ENCODE assay signal across 11 cellular contexts in the genomic region with DNA sequence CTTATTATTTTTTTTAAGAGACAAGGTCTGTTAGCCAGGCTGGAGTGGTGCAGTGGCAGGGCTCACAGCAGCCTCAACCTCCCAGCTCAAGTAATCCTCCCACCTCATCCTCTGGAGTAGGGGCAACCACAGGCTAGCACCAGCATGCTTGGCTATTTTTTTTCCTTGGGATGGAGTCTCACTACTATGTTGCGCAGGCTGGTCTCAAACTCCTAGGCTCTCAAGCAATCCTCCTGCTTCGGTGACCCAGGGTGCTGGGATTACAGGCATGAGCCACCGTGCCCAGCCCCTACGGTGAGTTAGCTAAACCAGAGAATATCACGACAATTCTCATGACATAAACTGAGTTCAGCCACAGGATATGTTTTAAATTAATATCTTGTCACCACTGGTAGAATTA. TPM values are rescaled to one million over a fixed set of nuclear protein-coding genes. Genes with fewer than 3 reads are reported as not detected.
DNase-seq lines count a peak whose midpoint lies in the region; ATAC-seq and TF ChIP-seq lines count a peak whose summit lies in the region.
"Had no signal": no experiment of that assay in that cellular context is flagged by ENCODE, and none has a peak within 500 bp of the region (broad histone marks: within the 10 kb centered on the region; RNA-seq: fewer than 3 reads in every experiment).

No MANE protein-coding gene starts in this region.

- ATAC-seq in Right ventricle myocardium inferior (no peak), WTC11 (no peak), thoracic aorta (ENCODE audit: insufficient number of reproducible peaks, low FRiP score, low read depth) (no peak)

- peak; percentile 53 for DNase-seq in right atrium auricular region (ENCODE audit: low spot score)
- no peak for DNase-seq in Right ventricle myocardium inferior (ENCODE audit: missing footprints)
- DNase-seq in WTC11 (ENCODE audit: low spot score), result no peak
- DNase-seq in thoracic aorta (ENCODE audit: low spot score), result no peak
- no peak for DNase-seq in stimulated activated CD4-positive, alpha-beta T cell treated with anti-CD3 and anti-CD28 coated beads, Interleukin-4, amount 100 ng/mL, for 4 hours
- DNase-seq in coronary artery (ENCODE audit: low spot score), result no peak
- DNase-seq in activated CD8-positive, alpha-beta memory T cell treated with anti-CD3 and anti-CD28 coated beads, Interleukin-2, amount 50 U/mL, for 48 hours, result no peak
- DNase-seq: activated CD4-positive, CD25-positive, alpha-beta regulatory T cell treated with anti-CD3 and anti-CD28 coated beads, Interleukin-2, amount 50 U/mL, for 72 hours; Caco-2; NCI-H1694 treated with DMSO at 0.1 percent for 48 hours had no signal

- H3K4me3 ChIP-seq in right atrium auricular region, result no peak overlapping the region
- H3K4me3 ChIP-seq in iPS-18a (ENCODE audit: low read length), result peak overlapping the region; percentile 96
- peak overlapping the region; percentile 96 for H3K4me3 ChIP-seq in thoracic aorta
- H3K4me3 ChIP-seq in coronary artery, result no peak overlapping the region

- H3K4me1 ChIP-seq in right atrium auricular region (peaks cover 0 to 20% of the 10 kb centered on the region in 2 donors), iPS-18a (ENCODE audit: control insufficient read depth, low read depth, low read length) (peaks cover 21% of the 10 kb centered on the region), thoracic aorta (ENCODE audit: control insufficient read depth in 1 of 2, low read depth in 2 of 2) (peaks cover 12 to 20% of the 10 kb centered on the region in 2 donors)

- POLR2A ChIA-PET in WTC11 (lab: Charles Lee), result no interaction called here

- no peaks in the 10 kb centered on the region for H3K36me3 Mint-ChIP-seq in WTC11

- H3K9ac ChIP-seq in iPS-18a (ENCODE audit: low read length), result peak overlapping the region; percentile 0

- H3K27ac Mint-ChIP-seq in WTC11, result no peak overlapping the region

- peak overlapping the region; percentile 94 for H3K4me3 Mint-ChIP-seq in WTC11

- peaks cover 27% of the 10 kb centered on the region for H3K4me1 Mint-ChIP-seq in WTC11

- CTCF ChIA-PET in WTC11 (lab: Charles Lee), result interaction anchor here (0.7 to 1.4 kb wide), 2 partner anchors 69 to 107 kb away, joined by 3 read pairs; no protein-coding TSS in a partner anchor

- TF ChIP-seq CTCF in right atrium auricular region (IDR thresholded peaks at IDR 0.05), result no peak
- TF ChIP-seq CTCF in WTC11 (IDR thresholded peaks at IDR 0.05), result no peak
- TF ChIP-seq CTCF in thoracic aorta (IDR thresholded peaks at IDR 0.05), result no peak
- no peak for TF ChIP-seq CTCF in coronary artery (IDR thresholded peaks at IDR 0.05)

- H3K27me3 ChIP-seq in right atrium auricular region, result no peaks in the 10 kb centered on the region
- no peaks in the 10 kb centered on the region for H3K27me3 ChIP-seq in iPS-18a (ENCODE audit: control insufficient read depth, insufficient read depth, low read length)
- no peaks in the 10 kb centered on the region for H3K27me3 ChIP-seq in thoracic aorta (replicated peaks; ENCODE audit: insufficient read depth)

- intact Hi-C loops in Right ventricle myocardium inferior (cut with DNase I), result loop anchor here (10.0 kb wide), 1 partner anchor 184 kb away; a partner anchor contains a TSS

- H3K27me3 Mint-ChIP-seq in WTC11 (ENCODE audit: low read depth), result no peaks in the 10 kb centered on the region

- no peaks in the 10 kb centered on the region for H3K9me3 Mint-ChIP-seq in WTC11

- H3K27ac ChIP-seq in right atrium auricular region (no peak overlapping the region), iPS-18a (ENCODE audit: low read length) (no peak overlapping the region), thoracic aorta (no peak overlapping the region), coronary artery (no peak overlapping the region)

- no peaks in the 10 kb centered on the region for H3K9me3 ChIP-seq in right atrium auricular region
- no peaks in the 10 kb centered on the region for H3K9me3 ChIP-seq in iPS-18a (ENCODE audit: control insufficient read depth, low read depth, low read length)
- no peaks in the 10 kb centered on the region for H3K9me3 ChIP-seq in thoracic aorta
- H3K9me3 ChIP-seq: Caco-2 had no signal

- no peaks in the 10 kb centered on the region for H3K36me3 ChIP-seq in right atrium auricular region
- no peaks in the 10 kb centered on the region for H3K36me3 ChIP-seq in iPS-18a (ENCODE audit: control insufficient read depth, low read depth, low read length)
- no peaks in the 10 kb centered on the region for H3K36me3 ChIP-seq in thoracic aorta

TF ChIP-seq in WTC11, 78 proteins besides CTCF, POLR2A, EP300 and RAD21:
- no peak for TF ChIP-seq HMGA2 (CRISPR knock-in tag; IDR thresholded peaks at IDR 0.05)
- TF ChIP-seq CBFB (CRISPR knock-in tag; IDR thresholded peaks at IDR 0.05; ENCODE audit: low read depth), result no peak
- TF ChIP-seq, protein P1, sequence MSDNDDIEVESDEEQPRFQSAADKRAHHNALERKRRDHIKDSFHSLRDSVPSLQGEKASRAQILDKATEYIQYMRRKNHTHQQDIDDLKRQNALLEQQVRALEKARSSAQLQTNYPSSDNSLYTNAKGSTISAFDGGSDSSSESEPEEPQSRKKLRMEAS (CRISPR knock-in tag; IDR thresholded peaks at IDR 0.05), result no peak
- TF ChIP-seq NFE2L1 (CRISPR knock-in tag; IDR thresholded peaks at IDR 0.05), result no peak
- TF ChIP-seq ZNF138 (CRISPR knock-in tag; conservative IDR thresholded peaks at IDR 0.05), result no peak

RNA-seq across cellular contexts. Expression of a gene that starts 2.0 kb away (rescaled TPM):
- total RNA-seq in right atrium auricular region (10 to 100 TPM; 14.2 to 23.5 TPM), Right ventricle myocardium inferior (36.9 TPM), WTC11 (2021) (50.4 to 64.5 TPM (median 56.3 TPM) in 3 replicates), thoracic aorta (10 to 100 TPM; 13.4 to 26.6 TPM)

Comparison
In these comparisons a context has a peak if more than half of its experiments do, and no peak if none do; other contexts are left out.
1. H3K4me3 ChIP-seq: peak in iPS-18a (single experiment) and thoracic aorta (single experiment); none in right atrium auricular region (0 of 2) and coronary artery (single experiment).